In genomic region chr7:134022512-134022911, GRCh38 we compare ENCODE assay signal across 21 cellular contexts.
A peak's percentile ranks its signal among the peaks of the same experiment; 100 is the strongest.
DNase-seq lines count a peak whose midpoint lies in the region; ATAC-seq, FAIRE-seq and TF ChIP-seq lines count a peak whose summit lies in the region.
"Had no signal": no experiment of that assay in that cellular context is flagged by ENCODE, and none has a peak within 500 bp of the region (broad histone marks: within the 10 kb centered on the region; RNA-seq: fewer than 3 reads in every experiment).

No MANE protein-coding gene starts in this region.

- H3K4me1 ChIP-seq in pancreas: peaks cover 12 to 23% (median 18%) of the 10 kb centered on the region in 3 donors
- no peaks in the 10 kb centered on the region for H3K4me1 ChIP-seq in upper lobe of right lung
- H3K4me1 ChIP-seq: HAP-1, uterus had no signal

- peak overlapping the region in 3 of 5 experiments; percentile 25 to 88 (median 60) for H3K27ac Mint-ChIP-seq in brain
- H3K27ac Mint-ChIP-seq in activated naive CD8-positive, alpha-beta T cell treated with anti-CD3 and anti-CD28 coated beads for 36 hours: no peak overlapping the region
- H3K27ac Mint-ChIP-seq in chondrocyte (ENCODE audit: unreplicated experiment): no peak overlapping the region
- H3K27ac Mint-ChIP-seq: activated CD4-positive, alpha-beta T cell treated with anti-CD3 and anti-CD28 coated beads, Interleukin-2, amount 10 ng/mL, durations not matched to agents 7 days and 5 days; activated T-helper 2 cell treated with anti-CD3 and anti-CD28 coated beads, Interferon-gamma antibody, Interleukin-2, Interleukin-4, amounts not matched to agents 10 μg/mL and 5 μg/mL and 100 μg/mL, durations not matched to agents 14 hours and 24 hours and 36 hours had no signal

- no peak for TF ChIP-seq CTCF in brain (conservative IDR thresholded peaks at IDR 0.05)
- no peak for TF ChIP-seq CTCF in pancreas (IDR thresholded peaks at IDR 0.05)
- TF ChIP-seq CTCF in upper lobe of right lung (IDR thresholded peaks at IDR 0.05): no peak
- no peak for TF ChIP-seq CTCF in chondrocyte (IDR thresholded peaks at IDR 0.05)

- intact Hi-C loops in pancreas (cut with DNase I): no loop called here
- intact Hi-C loops in upper lobe of right lung (cut with DNase I): no loop called here

- H3K36me3 ChIP-seq in pancreas: no peaks in the 10 kb centered on the region
- no peaks in the 10 kb centered on the region for H3K36me3 ChIP-seq in upper lobe of right lung
- H3K36me3 ChIP-seq: cardiac muscle cell, HAP-1, uterus had no signal

- H3K9me3 ChIP-seq in pancreas (no peaks in the 10 kb centered on the region), upper lobe of right lung (no peaks in the 10 kb centered on the region)
- H3K9me3 ChIP-seq: HAP-1, uterus had no signal

- H3K36me3 Mint-ChIP-seq in brain (peaks cover 5% of the 10 kb centered on the region), chondrocyte (ENCODE audit: low read depth) (peaks cover 2% of the 10 kb centered on the region)
- peaks cover 3% of the 10 kb centered on the region for H3K36me3 Mint-ChIP-seq in activated naive CD8-positive, alpha-beta T cell treated with anti-CD3 and anti-CD28 coated beads for 36 hours

- H3K27ac ChIP-seq in pancreas (peak overlapping the region in 2 of 4 donors; percentile 73 to 79), upper lobe of right lung (no peak overlapping the region)
- H3K27ac ChIP-seq: cardiac muscle cell, uterus had no signal

- H3K4me3 Mint-ChIP-seq in brain: no peak overlapping the region
- no peak overlapping the region for H3K4me3 Mint-ChIP-seq in activated naive CD8-positive, alpha-beta T cell treated with anti-CD3 and anti-CD28 coated beads for 36 hours
- no peak overlapping the region for H3K4me3 Mint-ChIP-seq in chondrocyte (ENCODE audit: unreplicated experiment)
- H3K4me3 Mint-ChIP-seq: activated CD4-positive, alpha-beta T cell treated with anti-CD3 and anti-CD28 coated beads, Interleukin-2, amount 10 ng/mL, durations not matched to agents 7 days and 5 days; naive B cell had no signal

- ATAC-seq in pancreas: peak; percentile 98 to 99 (median 99)
- no peak for ATAC-seq in upper lobe of right lung
- ATAC-seq: sciatic nerve had no signal

- FAIRE-seq in pancreas (lab: Jason Lieb, UNC): no peak
- FAIRE-seq: GM18507, HTR-8/SVneo had no signal

- H3K4me1 Mint-ChIP-seq in brain (peaks cover 59% of the 10 kb centered on the region), chondrocyte (ENCODE audit: low read depth) (peaks cover 3% of the 10 kb centered on the region)
- H3K4me1 Mint-ChIP-seq in activated naive CD8-positive, alpha-beta T cell treated with anti-CD3 and anti-CD28 coated beads for 36 hours: no peaks in the 10 kb centered on the region
- H3K4me1 Mint-ChIP-seq: activated CD4-positive, alpha-beta T cell treated with anti-CD3 and anti-CD28 coated beads, Interleukin-2, amount 10 ng/mL, durations not matched to agents 7 days and 5 days; naive B cell had no signal

- peaks cover 3% of the 10 kb centered on the region for H3K27me3 Mint-ChIP-seq in brain
- H3K27me3 Mint-ChIP-seq in activated naive CD8-positive, alpha-beta T cell treated with anti-CD3 and anti-CD28 coated beads for 36 hours: no peaks in the 10 kb centered on the region
- no peaks in the 10 kb centered on the region for H3K27me3 Mint-ChIP-seq in chondrocyte (ENCODE audit: low read depth)
- H3K27me3 Mint-ChIP-seq: activated CD4-positive, alpha-beta T cell treated with anti-CD3 and anti-CD28 coated beads, Interleukin-2, amount 10 ng/mL, durations not matched to agents 7 days and 5 days; naive B cell had no signal

- no peaks in the 10 kb centered on the region for H3K27me3 ChIP-seq in pancreas
- H3K27me3 ChIP-seq in upper lobe of right lung: no peaks in the 10 kb centered on the region
- H3K27me3 ChIP-seq: cardiac muscle cell, uterus had no signal

- peak; percentile 6 for DNase-seq in NCI-H2227 (lab: John Stamatoyannopoulos, UW; ENCODE audit: unreplicated experiment)
- no peak for DNase-seq in NCI-H2227 treated with DMSO at 0.1 percent for 48 hours (lab: John Stamatoyannopoulos, UW)
- DNase-seq in NCI-H2081 (lab: John Stamatoyannopoulos, UW): peak; percentile 62 to 93
- DNase-seq in pancreas: peak in 3 of 6 donors; percentile 53 to 64 (median 62)
- DNase-seq in upper lobe of right lung: no peak
- DNase-seq in activated naive CD8-positive, alpha-beta T cell treated with anti-CD3 and anti-CD28 coated beads for 36 hours: no peak
- DNase-seq in chondrocyte (ENCODE audit: low spot score): no peak
- DNase-seq: activated CD4-positive, alpha-beta T cell treated with anti-CD3 and anti-CD28 coated beads, Interleukin-2, amount 10 ng/mL, durations not matched to agents 7 days and 5 days; activated CD8-positive, alpha-beta memory T cell treated with anti-CD3 and anti-CD28 coated beads, Interleukin-2, amount 50 U/mL, for 4 hours; EL; mesenchymal stem cell; naive B cell; stimulated activated CD4-positive, alpha-beta T cell treated with anti-CD3 and anti-CD28 coated beads, Interleukin-15, amount 100 ng/mL, for 24 hours; uterus had no signal

- H3K4me3 ChIP-seq in pancreas (no peak overlapping the region), upper lobe of right lung (no peak overlapping the region)
- H3K4me3 ChIP-seq: cardiac muscle cell, HAP-1, uterus had no signal

- H3K9me3 Mint-ChIP-seq in brain (peaks cover 0 to 3% (median 0%) of the 10 kb centered on the region in 5 experiments), chondrocyte (ENCODE audit: low read depth) (no peaks in the 10 kb centered on the region)
- peaks cover 2% of the 10 kb centered on the region for H3K9me3 Mint-ChIP-seq in activated naive CD8-positive, alpha-beta T cell treated with anti-CD3 and anti-CD28 coated beads for 36 hours
- H3K9me3 Mint-ChIP-seq: activated CD4-positive, alpha-beta T cell treated with anti-CD3 and anti-CD28 coated beads, Interleukin-2, amount 10 ng/mL, durations not matched to agents 7 days and 5 days; activated T-helper 2 cell treated with anti-CD3 and anti-CD28 coated beads, Interferon-gamma antibody, Interleukin-2, Interleukin-4, amounts not matched to agents 10 μg/mL and 5 μg/mL and 100 μg/mL, durations not matched to agents 14 hours and 24 hours and 36 hours; naive B cell had no signal

Comparison
In these comparisons a context has a peak if more than half of its experiments do, and no peak if none do; other contexts are left out.
1. DNase-seq: peak in NCI-H2227 (single experiment) and NCI-H2081 (2 of 2); none in NCI-H2227 treated with DMSO at 0.1 percent for 48 hours (single experiment), upper lobe of right lung (single experiment), activated naive CD8-positive, alpha-beta T cell treated with anti-CD3 and anti-CD28 coated beads for 36 hours (single experiment) and chondrocyte (single experiment).
2. H3K27ac Mint-ChIP-seq: peak in brain (3 of 5); none in activated naive CD8-positive, alpha-beta T cell treated with anti-CD3 and anti-CD28 coated beads for 36 hours (single experiment) and chondrocyte (single experiment).